Comparison of ENCODE assay signal across 10 cellular contexts in the genomic region with DNA sequence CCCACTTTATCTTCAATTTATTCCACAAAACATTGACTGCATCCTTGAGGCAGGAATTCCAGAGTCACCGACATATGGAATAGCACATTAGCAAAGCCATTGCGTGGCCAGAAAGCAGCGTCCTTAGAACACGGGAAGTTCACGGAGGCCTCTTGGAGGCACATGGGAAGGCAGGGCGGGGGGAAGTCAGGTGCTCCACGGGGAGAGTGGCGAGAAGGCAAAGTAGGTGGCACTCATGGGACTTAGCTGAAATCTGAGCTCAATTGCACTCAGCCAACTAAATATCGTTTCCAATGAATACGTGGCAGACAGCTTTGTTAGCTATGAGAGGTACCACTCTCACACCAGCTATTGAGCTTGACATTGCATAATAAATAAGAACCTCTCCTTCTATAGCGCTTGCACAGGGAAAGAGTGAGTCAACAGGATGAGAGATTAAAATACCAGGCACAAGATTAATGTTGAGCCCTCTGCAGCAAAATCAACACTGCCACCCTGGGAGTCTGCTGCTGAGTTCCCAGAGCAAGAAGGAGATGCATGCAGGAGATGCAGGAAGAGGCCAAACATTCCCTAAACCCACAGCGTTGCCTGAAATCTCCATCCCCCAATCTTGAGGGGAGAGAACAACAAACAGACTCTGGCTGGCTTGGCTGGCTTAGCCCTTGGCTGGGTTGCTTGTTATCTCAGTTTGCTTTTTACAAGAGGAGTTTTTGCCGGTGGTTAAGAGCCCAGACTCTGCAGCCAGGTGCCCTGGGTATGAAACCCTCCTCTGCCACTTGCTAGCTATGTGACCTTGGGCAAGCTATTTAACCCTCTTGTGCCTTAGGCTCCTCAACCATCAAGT. TPM values are rescaled to one million over a fixed set of nuclear protein-coding genes. Genes with fewer than 3 reads are reported as not detected.
A peak's percentile ranks its signal among the peaks of the same experiment; 100 is the strongest.
DNase-seq lines count a peak whose midpoint lies in the region; ATAC-seq, FAIRE-seq and TF ChIP-seq lines count a peak whose summit lies in the region.
"Had no signal": no experiment of that assay in that cellular context is flagged by ENCODE, and none has a peak within 500 bp of the region (broad histone marks: within the 10 kb centered on the region; RNA-seq: fewer than 3 reads in every experiment).

No MANE protein-coding gene starts in this region.

- peaks cover 45% of the 10 kb centered on the region for H3K4me1 Mint-ChIP-seq in astrocyte (ENCODE audit: low read depth, unreplicated experiment)

- H3K4me1 ChIP-seq in astrocyte (ENCODE audit: insufficient read depth, low read length) (peaks cover 43% of the 10 kb centered on the region), lung (ENCODE audit: control insufficient read depth in 2 of 2, insufficient read depth in 2 of 2, low read length in 2 of 2) (peaks cover 2 to 5% of the 10 kb centered on the region in 2 donors), suprapubic skin (no peaks in the 10 kb centered on the region)

- no peaks in the 10 kb centered on the region for H3K36me3 ChIP-seq in astrocyte (ENCODE audit: insufficient read depth, low read length)
- no peaks in the 10 kb centered on the region for H3K36me3 ChIP-seq in lung (ENCODE audit: control insufficient read depth in 2 of 2, insufficient read depth in 2 of 2, low read length in 2 of 2)
- no peaks in the 10 kb centered on the region for H3K36me3 ChIP-seq in suprapubic skin

- no peak overlapping the region for H3K27ac Mint-ChIP-seq in astrocyte (ENCODE audit: unreplicated experiment)

- peaks cover 11% of the 10 kb centered on the region for H3K27me3 Mint-ChIP-seq in astrocyte (ENCODE audit: low read depth, unreplicated experiment)

- 58 to 64% methylated on average over 13 of the region's 13 CpGs for WGBS in lung, 2 donors
- 81% methylated on average over 13 of the region's 13 CpGs for WGBS in suprapubic skin

- ATAC-seq in lung (ENCODE audit: insufficient read depth, low FRiP score) (peak; percentile 67), GM19397 (IDR thresholded peaks at IDR 0.05; ENCODE audit: unreplicated experiment) (no peak), GM21737 (IDR thresholded peaks at IDR 0.05; ENCODE audit: unreplicated experiment) (no peak)
- ATAC-seq: GM12878 had no signal

- no peaks in the 10 kb centered on the region for H3K9me3 ChIP-seq in astrocyte (ENCODE audit: insufficient read depth, low read depth, low read length)
- H3K9me3 ChIP-seq in lung (ENCODE audit: control insufficient read depth in 2 of 2, insufficient read depth in 1 of 2, low read length in 1 of 2): no peaks in the 10 kb centered on the region
- H3K9me3 ChIP-seq in suprapubic skin: no peaks in the 10 kb centered on the region

- no peak overlapping the region for H2AFZ ChIP-seq in astrocyte (ENCODE audit: low read depth, low read length)

- in situ Hi-C loops in Caki2 (cut with HindIII; ENCODE audit: low pct_unique_long_range_greater_than_20kb, low sequenced_read_pairs): no loop called here

- H3K27ac ChIP-seq in astrocyte (ENCODE audit: low read depth, low read length): peak overlapping the region; percentile 82
- H3K27ac ChIP-seq in lung (ENCODE audit: low read depth in 1 of 2, low read length in 1 of 2): peak overlapping the region; percentile 47 to 53
- H3K27ac ChIP-seq in suprapubic skin: no peak overlapping the region

- DNase-seq in Caki2 (ENCODE audit: low read depth) (peak; percentile 80), NCI-H128 (lab: John Stamatoyannopoulos, UW; ENCODE audit: unreplicated experiment) (peak; percentile 59), astrocyte (ENCODE audit: low read depth) (peak; percentile 99), lung (ENCODE audit: low spot score) (peak; percentile 77), T-helper 2 cell (no peak), suprapubic skin (ENCODE audit: low spot score in 2 of 2) (no peak)
- DNase-seq: stimulated activated CD8-positive, alpha-beta memory T cell treated with anti-CD3 and anti-CD28 coated beads, Interleukin-4, amount 100 ng/mL, for 48 hours had no signal

- no peaks in the 10 kb centered on the region for H3K36me3 Mint-ChIP-seq in astrocyte (ENCODE audit: low read depth, unreplicated experiment)

- H3K4me2 ChIP-seq in astrocyte (ENCODE audit: low read length): peak overlapping the region; percentile 71

- H3K4me3 Mint-ChIP-seq in astrocyte (ENCODE audit: unreplicated experiment): no peak overlapping the region

- H4K20me1 ChIP-seq in astrocyte (ENCODE audit: insufficient read depth, low read length): no peaks in the 10 kb centered on the region

- H3K4me3 ChIP-seq in astrocyte (ENCODE audit: insufficient read depth, low read depth, low read length) (no peak overlapping the region), lung (no peak overlapping the region), suprapubic skin (no peak overlapping the region)
- H3K4me3 ChIP-seq: GM12878 had no signal

- H3K9me3 Mint-ChIP-seq in astrocyte (ENCODE audit: unreplicated experiment): no peaks in the 10 kb centered on the region

- no peaks in the 10 kb centered on the region for H3K79me2 ChIP-seq in astrocyte (ENCODE audit: insufficient read depth, low read length)

- peak overlapping the region; percentile 70 for H3K9ac ChIP-seq in astrocyte (ENCODE audit: low read length)

- FAIRE-seq in astrocyte (lab: Jason Lieb, UNC): peak; percentile 99
- FAIRE-seq: GM12878 had no signal

- no peak for TF ChIP-seq CTCF in astrocyte (IDR thresholded peaks at IDR 0.05; ENCODE audit: insufficient read depth, low read depth, low read length)
- TF ChIP-seq CTCF in lung (IDR thresholded peaks at IDR 0.05; ENCODE audit: control extremely low read depth, extremely low read depth): no peak
- no peak for TF ChIP-seq CTCF in suprapubic skin (IDR thresholded peaks at IDR 0.05)

- H3K27me3 ChIP-seq in astrocyte (ENCODE audit: insufficient read depth, low read length) (no peaks in the 10 kb centered on the region), lung (ENCODE audit: control insufficient read depth, insufficient read depth) (no peaks in the 10 kb centered on the region), suprapubic skin (no peaks in the 10 kb centered on the region)

- no peak for TF ChIP-seq POLR2A in suprapubic skin (IDR thresholded peaks at IDR 0.05)

- TF ChIP-seq EP300 in suprapubic skin (IDR thresholded peaks at IDR 0.05): no peak

RNA-seq across cellular contexts. Expression of a gene that starts 28.8 kb away (rescaled TPM):
- total RNA-seq in Caki2 (2014; rRNA removed; shearing (Covaris generic); ENCODE audit: low replicate concordance): not detected in 2 replicates
- total RNA-seq in astrocyte: not detected in 2 replicates
- total RNA-seq in lung: not detected
- polyA plus RNA-seq in lung: not detected
- not detected for total RNA-seq in suprapubic skin
- total RNA-seq: GM12878 had no signal

Comparison
In these comparisons a context has a peak if more than half of its experiments do, and no peak if none do; other contexts are left out.
1. DNase-seq: peak in Caki2 (single experiment), NCI-H128 (single experiment), astrocyte (single experiment) and lung (single experiment); none in T-helper 2 cell (0 of 5) and suprapubic skin (0 of 2).